In genomic region chr11:39174228-39174627, GRCh38 we compare ENCODE assay signal across 14 cellular contexts.
DNase-seq lines count a peak whose midpoint lies in the region; ATAC-seq and TF ChIP-seq lines count a peak whose summit lies in the region.
"Had no signal": no experiment of that assay in that cellular context is flagged by ENCODE, and none has a peak within 500 bp of the region (broad histone marks: within the 10 kb centered on the region; RNA-seq: fewer than 3 reads in every experiment).

No MANE protein-coding gene starts in this region.

- H3K9me3 Mint-ChIP-seq in nephron = no peaks in the 10 kb centered on the region
- H3K9me3 Mint-ChIP-seq: CD4-positive, alpha-beta T cell had no signal

- no peak for ATAC-seq in HG03521 (IDR thresholded peaks at IDR 0.05; ENCODE audit: unreplicated experiment)
- ATAC-seq: A549; CD8-positive, alpha-beta T cell had no signal

- H3K36me3 Mint-ChIP-seq in nephron (ENCODE audit: low read depth) = no peaks in the 10 kb centered on the region
- H3K36me3 Mint-ChIP-seq: CD8-positive, alpha-beta T cell had no signal

- no peak for TF ChIP-seq CTCF in nephron (IDR thresholded peaks at IDR 0.05; ENCODE audit: unreplicated experiment in 3 of 3)

- no peaks in the 10 kb centered on the region for H3K27me3 Mint-ChIP-seq in nephron (ENCODE audit: low read depth)
- H3K27me3 Mint-ChIP-seq: B cell; CD4-positive, alpha-beta T cell had no signal

- peaks cover 12% of the 10 kb centered on the region for H3K4me1 Mint-ChIP-seq in nephron
- H3K4me1 Mint-ChIP-seq: B cell had no signal

- DNase-seq in SHP77 (lab: John Stamatoyannopoulos, UW) = peak; percentile 8 to 20
- DNase-seq in SHP77 treated with DMSO at 0.1 percent for 48 hours (lab: John Stamatoyannopoulos, UW) = no peak
- no peak for DNase-seq in NCI-H510A (lab: John Stamatoyannopoulos, UW)
- DNase-seq: AML-193; Caco-2; Calu3; CD4-positive, alpha-beta T cell; CD8-positive, alpha-beta T cell; DMS79 treated with DMSO at 0.1 percent for 48 hours; GF-D8 had no signal

- H3K27ac Mint-ChIP-seq in nephron = peak overlapping the region in 2 of 3 experiments; percentile 4 to 25
- H3K27ac Mint-ChIP-seq: B cell; CD4-positive, alpha-beta T cell; CD8-positive, alpha-beta T cell had no signal

- H3K4me3 Mint-ChIP-seq in nephron = no peak overlapping the region
- H3K4me3 Mint-ChIP-seq: B cell; CD4-positive, alpha-beta T cell; CD8-positive, alpha-beta T cell had no signal

Comparison
In these comparisons a context has a peak if more than half of its experiments do, and no peak if none do; other contexts are left out.
1. DNase-seq: peak in SHP77 (2 of 2); none in SHP77 treated with DMSO at 0.1 percent for 48 hours (single experiment) and NCI-H510A (single experiment).